11 cellular contexts compared by ENCODE assay signal in genomic region chr2:62202019-62202722, GRCh38. TPM values are rescaled to one million over a fixed set of nuclear protein-coding genes. Genes with fewer than 3 reads are reported as not detected.
DNase-seq lines count a peak whose midpoint lies in the region; ATAC-seq, FAIRE-seq and TF ChIP-seq lines count a peak whose summit lies in the region.
"Had no signal": no experiment of that assay in that cellular context is flagged by ENCODE, and none has a peak within 500 bp of the region (broad histone marks: within the 10 kb centered on the region; RNA-seq: fewer than 3 reads in every experiment).

No MANE protein-coding gene starts in this region.

- H3K9ac ChIP-seq in OCI-LY1 (ENCODE audit: low read length): no peak overlapping the region

- no peaks in the 10 kb centered on the region for H3F3A ChIP-seq in OCI-LY1 (ENCODE audit: insufficient read depth, low read length)

- H3K4me3 Mint-ChIP-seq in naive thymus-derived CD8-positive, alpha-beta T cell: peak overlapping the region; percentile 19 to 96 (median 84)
- H3K4me3 Mint-ChIP-seq: nephron had no signal

- H3K27ac ChIP-seq in OCI-LY1 (ENCODE audit: low read depth, low read length, poor library complexity, severe bottlenecking): peak overlapping the region; percentile 53
- H3K27ac ChIP-seq: SK-N-MC had no signal

- no peaks in the 10 kb centered on the region for H3K9me2 ChIP-seq in OCI-LY1 (ENCODE audit: low read depth, low read length)

- H3K27me3 ChIP-seq in OCI-LY1 (ENCODE audit: insufficient read depth, low read length) (no peaks in the 10 kb centered on the region), H7 (ENCODE audit: control insufficient read depth, insufficient read depth, low read length) (no peaks in the 10 kb centered on the region)

- H3K79me2 ChIP-seq in OCI-LY1 (ENCODE audit: insufficient read depth, low read length): peaks cover 100% of the 10 kb centered on the region

- peak; percentile 34 for ATAC-seq in HG02571 (IDR thresholded peaks at IDR 0.05; ENCODE audit: unreplicated experiment)
- ATAC-seq in naive thymus-derived CD8-positive, alpha-beta T cell: no peak

- peak; percentile 62 for FAIRE-seq in GM18507 (lab: Jason Lieb, UNC)
- FAIRE-seq: frontal cortex had no signal

- H3K4me3 ChIP-seq in OCI-LY1 (ENCODE audit: low read depth, low read length, poor library complexity, severe bottlenecking) (no peak overlapping the region), H7 (ENCODE audit: insufficient read depth, low read depth, low read length) (no peak overlapping the region)
- H3K4me3 ChIP-seq: SK-N-MC had no signal

- peak overlapping the region; percentile 92; the same call in 1 of the 2 replicates for H3K4me2 ChIP-seq in OCI-LY1 (ENCODE audit: low read length)

- H4K20me1 ChIP-seq in OCI-LY1 (ENCODE audit: insufficient read depth, low read length): peaks cover 4% of the 10 kb centered on the region; the same call in 1 of the 2 replicates

- no peak for TF ChIP-seq CTCF in OCI-LY1 (IDR thresholded peaks at IDR 0.05; ENCODE audit: low read length)

- no peaks in the 10 kb centered on the region for H3K9me3 Mint-ChIP-seq in naive thymus-derived CD8-positive, alpha-beta T cell
- H3K9me3 Mint-ChIP-seq: nephron had no signal

- H3K4me1 ChIP-seq in OCI-LY1 (ENCODE audit: insufficient read depth, low read length, severe bottlenecking): peaks cover 52% of the 10 kb centered on the region

- H3K9me3 ChIP-seq in OCI-LY1 (ENCODE audit: low read length): no peaks in the 10 kb centered on the region

- H3K27me3 Mint-ChIP-seq in naive thymus-derived CD8-positive, alpha-beta T cell: no peaks in the 10 kb centered on the region

- H3K27ac Mint-ChIP-seq in naive thymus-derived CD8-positive, alpha-beta T cell: peak overlapping the region; percentile 85 to 97 (median 90)
- H3K27ac Mint-ChIP-seq: nephron had no signal

- H3K36me3 ChIP-seq in OCI-LY1 (ENCODE audit: insufficient read depth, low read length) (peaks cover 41% of the 10 kb centered on the region), H7 (replicated peaks; ENCODE audit: control insufficient read depth, insufficient read depth, low read length) (no peaks in the 10 kb centered on the region; the same call in 1 of the 2 replicates)

- POLR2A ChIA-PET in naive thymus-derived CD8-positive, alpha-beta T cell (lab: Charles Lee): no interaction called here

- H3K4me1 Mint-ChIP-seq in naive thymus-derived CD8-positive, alpha-beta T cell: peaks cover 70 to 99% (median 93%) of the 10 kb centered on the region in 4 donors

- peak; percentile 32 for DNase-seq in GM18507 (ENCODE audit: extremely low spot score, insufficient read length, low read depth)
- DNase-seq in naive thymus-derived CD8-positive, alpha-beta T cell: no peak
- no peak for DNase-seq in H7
- no peak for DNase-seq in iPS-NIHi11 (ENCODE audit: low spot score)
- DNase-seq in dedifferentiated amniotic fluid mesenchymal stem cell (ENCODE audit: extremely low spot score): no peak
- DNase-seq: amygdala had no signal

- peaks cover 0 to 10% (median 0%) of the 10 kb centered on the region in 3 donors for H3K36me3 Mint-ChIP-seq in naive thymus-derived CD8-positive, alpha-beta T cell

- H2AFZ ChIP-seq in OCI-LY1 (ENCODE audit: low read length): no peak overlapping the region

RNA-seq across cellular contexts. Expression of gene B3GNT2, which starts 6.3 kb away (rescaled TPM):
- 10 to 100 TPM; 20.7 to 22.8 TPM for total RNA-seq in naive thymus-derived CD8-positive, alpha-beta T cell
- 10 to 100 TPM; 20.0 to 31.0 (median 27.0) TPM for polyA plus RNA-seq in naive thymus-derived CD8-positive, alpha-beta T cell
- 33.4 and 34.8 TPM in 2 replicates for total RNA-seq in H7 (2014; rRNA removed; shearing (Covaris generic))
